In genomic region chrX:100819837-100820666, GRCh38 we compare ENCODE assay signal across 1 cellular context.
TF ChIP-seq lines count a peak whose summit lies in the region.

Gene CSTF2, plus strand, starts transcription at chrX:100820391. Its CDS starts 26 bp downstream, at chrX:100820417.

TF ChIP-seq in HEK293, 187 proteins besides CTCF, POLR2A, EP300 and RAD21 (continued from another document and continues in another):
- TF ChIP-seq ZNF518A (tag by site-specific recombination; conservative IDR thresholded peaks at IDR 0.05; ENCODE audit: low read depth) = peak; percentile 93
- TF ChIP-seq ZNF707 (tag by site-specific recombination; IDR thresholded peaks at IDR 0.05) = no peak
- no peak for TF ChIP-seq ZNF513 (tag by site-specific recombination; IDR thresholded peaks at IDR 0.05)
- no peak for TF ChIP-seq ZNF610 (tag by site-specific recombination; IDR thresholded peaks at IDR 0.05; ENCODE audit: borderline replicate concordance)
- TF ChIP-seq ZFP3 (tag by site-specific recombination; IDR thresholded peaks at IDR 0.05; ENCODE audit: low read depth) = no peak
- TF ChIP-seq TCF7L2 (IDR thresholded peaks at IDR 0.05; ENCODE audit: borderline replicate concordance, low read depth, low read length) = peak; percentile 58; the same call in 1 of the 2 replicates
- TF ChIP-seq ZNF248 (tag by site-specific recombination; IDR thresholded peaks at IDR 0.05) = no peak
- no peak for TF ChIP-seq ZNF558 (tag by site-specific recombination; IDR thresholded peaks at IDR 0.05)
- no peak for TF ChIP-seq ZNF654 (tag by site-specific recombination; IDR thresholded peaks at IDR 0.05; ENCODE audit: low read depth)
- TF ChIP-seq ELK4 (IDR thresholded peaks at IDR 0.05; ENCODE audit: borderline replicate concordance, low read depth, low read length) = 0 out of 2 replicates have a peak, but pooled peaks have one; percentile 40
- peak; percentile 77 for TF ChIP-seq SP3 (tag by site-specific recombination; IDR thresholded peaks at IDR 0.05)
- TF ChIP-seq ZNF23 (tag by site-specific recombination; IDR thresholded peaks at IDR 0.05; ENCODE audit: borderline replicate concordance) = no peak
- no peak; the same call in 1 of the 2 replicates for TF ChIP-seq ZNF692 (tag by site-specific recombination; IDR thresholded peaks at IDR 0.05)
- TF ChIP-seq ZNF280C (tag by site-specific recombination; IDR thresholded peaks at IDR 0.05) = no peak
- no peak for TF ChIP-seq ZBTB8A (tag by site-specific recombination; IDR thresholded peaks at IDR 0.05)
- TF ChIP-seq ZNF624 (tag by site-specific recombination; IDR thresholded peaks at IDR 0.05) = no peak
- TF ChIP-seq ZNF830 (tag by site-specific recombination; IDR thresholded peaks at IDR 0.05; ENCODE audit: low read depth) = no peak
- TF ChIP-seq ZNF561 (tag by site-specific recombination; IDR thresholded peaks at IDR 0.05; ENCODE audit: borderline replicate concordance) = peak; percentile 24; the same call in 1 of the 2 replicates
- TF ChIP-seq ZNF473 (tag by site-specific recombination; IDR thresholded peaks at IDR 0.05) = no peak
- no peak for TF ChIP-seq GLI4 (tag by site-specific recombination; IDR thresholded peaks at IDR 0.05)
- TF ChIP-seq ZNF302 (tag by site-specific recombination; IDR thresholded peaks at IDR 0.05; ENCODE audit: low read depth) = no peak
- TF ChIP-seq ZFP41 (tag by site-specific recombination; IDR thresholded peaks at IDR 0.05; ENCODE audit: borderline replicate concordance) = no peak
- no peak for TF ChIP-seq ZNF112 (tag by site-specific recombination; IDR thresholded peaks at IDR 0.05)
- peak; percentile 83 for TF ChIP-seq SP2 (tag by site-specific recombination; IDR thresholded peaks at IDR 0.05)
- no peak for TF ChIP-seq GFI1B (tag by site-specific recombination; IDR thresholded peaks at IDR 0.05)
- TF ChIP-seq ZNF18 (tag by site-specific recombination; IDR thresholded peaks at IDR 0.05) = no peak
- no peak for TF ChIP-seq ZNF394 (tag by site-specific recombination; IDR thresholded peaks at IDR 0.05; ENCODE audit: borderline replicate concordance)
- TF ChIP-seq ZNF596 (tag by site-specific recombination; IDR thresholded peaks at IDR 0.05) = no peak
- peak; percentile 31; the same call in 1 of the 2 replicates for TF ChIP-seq SP7 (tag by site-specific recombination; IDR thresholded peaks at IDR 0.05)
- no peak for TF ChIP-seq ZNF132 (tag by site-specific recombination; IDR thresholded peaks at IDR 0.05; ENCODE audit: borderline replicate concordance)
- peak; percentile 40; the same call in 1 of the 2 replicates for TF ChIP-seq ZBTB17 (tag by site-specific recombination; IDR thresholded peaks at IDR 0.05)
- TF ChIP-seq ZNF37A (tag by site-specific recombination; IDR thresholded peaks at IDR 0.05) = no peak
- no peak for TF ChIP-seq ZNF350 (tag by site-specific recombination; IDR thresholded peaks at IDR 0.05)
- no peak for TF ChIP-seq ZNF747 (tag by site-specific recombination; IDR thresholded peaks at IDR 0.05)
- no peak for TF ChIP-seq ZNF600 (tag by site-specific recombination; IDR thresholded peaks at IDR 0.05)
- no peak for TF ChIP-seq PRDM4 (tag by site-specific recombination; IDR thresholded peaks at IDR 0.05)
- TF ChIP-seq ZNF10 (tag by site-specific recombination; IDR thresholded peaks at IDR 0.05) = no peak
- no peak for TF ChIP-seq ZNF174 (tag by site-specific recombination; IDR thresholded peaks at IDR 0.05)
- no peak for TF ChIP-seq ZNF510 (tag by site-specific recombination; IDR thresholded peaks at IDR 0.05; ENCODE audit: insufficient replicate concordance)
- no peak for TF ChIP-seq ZNF416 (tag by site-specific recombination; IDR thresholded peaks at IDR 0.05)
- TF ChIP-seq YY1 (tag by site-specific recombination; IDR thresholded peaks at IDR 0.05) = peak; percentile 74
- TF ChIP-seq ZSCAN4 (tag by site-specific recombination; IDR thresholded peaks at IDR 0.05) = no peak; the same call in 1 of the 2 replicates
- no peak for TF ChIP-seq ZNF280D (tag by site-specific recombination; IDR thresholded peaks at IDR 0.05)
- TF ChIP-seq ZNF768 (tag by site-specific recombination; IDR thresholded peaks at IDR 0.05) = no peak
